In genomic region chrX:155216179-155216939, GRCh38 we compare ENCODE assay signal across 1 cellular context.
TF ChIP-seq lines count a peak whose summit lies in the region.

VBP1 (plus strand) TSS chrX:155216460; CDS start chrX:155216483, 23 bp downstream.

TF ChIP-seq in K562, 482 proteins besides CTCF, POLR2A, EP300 and RAD21 (continued from another document and continues in another):
- TF ChIP-seq ARID3A (IDR thresholded peaks at IDR 0.05; ENCODE audit: borderline replicate concordance, low read depth, low read length) (no peak), ZNF217 (CRISPR knock-in tag; IDR thresholded peaks at IDR 0.05) (no peak), CCAR2 (IDR thresholded peaks at IDR 0.05; ENCODE audit: low read depth, low read length) (no peak), ZBTB9 (CRISPR knock-in tag; IDR thresholded peaks at IDR 0.05) (no peak), NFE2 (IDR thresholded peaks at IDR 0.05; ENCODE audit: low read depth) (no peak), SIX5 (IDR thresholded peaks at IDR 0.05; ENCODE audit: borderline replicate concordance in 1 of 2, insufficient read depth in 1 of 2, low read depth in 1 of 2, low read length in 2 of 2) (no peak), SFPQ (IDR thresholded peaks at IDR 0.05; ENCODE audit: low read depth, low read length) (no peak), ETS2 (tag; IDR thresholded peaks at IDR 0.05; ENCODE audit: borderline replicate concordance, poor library complexity, severe bottlenecking) (no peak), LCOR (CRISPR knock-in tag; IDR thresholded peaks at IDR 0.05) (no peak), ZBED1 (IDR thresholded peaks at IDR 0.05) (no peak), GTF2A2 (tag; IDR thresholded peaks at IDR 0.05) (no peak), ZNF551 (CRISPR knock-in tag; IDR thresholded peaks at IDR 0.05) (no peak), BRF1 (IDR thresholded peaks at IDR 0.05; ENCODE audit: borderline replicate concordance, extremely low read depth, insufficient read length) (no peak), HSF4 (CRISPR knock-in tag; IDR thresholded peaks at IDR 0.05; ENCODE audit: borderline replicate concordance) (no peak), PATZ1 (CRISPR knock-in tag; IDR thresholded peaks at IDR 0.05; ENCODE audit: borderline replicate concordance) (no peak), FOXP1 (CRISPR knock-in tag; IDR thresholded peaks at IDR 0.05) (no peak), KLF10 (CRISPR knock-in tag; IDR thresholded peaks at IDR 0.05) (no peak), COPS2 (conservative IDR thresholded peaks at IDR 0.05) (no peak), NRF1 (conservative IDR thresholded peaks at IDR 0.05 in 1 of 2, IDR thresholded peaks at IDR 0.05 in 1 of 2) (peak; percentile 91 to 93), GTF3C2 (IDR thresholded peaks at IDR 0.05; ENCODE audit: borderline replicate concordance, extremely low read depth, insufficient read length) (no peak), TFAM (CRISPR knock-in tag; conservative IDR thresholded peaks at IDR 0.05) (no peak), ZNF224 (CRISPR knock-in tag; IDR thresholded peaks at IDR 0.05) (no peak), ZNF507 (tag; conservative IDR thresholded peaks at IDR 0.05) (no peak), TFE3 (CRISPR knock-in tag; IDR thresholded peaks at IDR 0.05) (no peak), POU5F1 (IDR thresholded peaks at IDR 0.05; ENCODE audit: borderline replicate concordance, low read depth, low read length, partially characterized antibody) (no peak), SLC30A9 (CRISPR knock-in tag; IDR thresholded peaks at IDR 0.05) (no peak), GABPB2 (CRISPR knock-in tag; conservative IDR thresholded peaks at IDR 0.05) (no peak), ZBTB26 (CRISPR knock-in tag; IDR thresholded peaks at IDR 0.05) (no peak), JUN (IDR thresholded peaks at IDR 0.05; ENCODE audit: borderline replicate concordance, low read depth, low read length) (no peak), JUN (CRISPR knock-in tag; IDR thresholded peaks at IDR 0.05; ENCODE audit: borderline replicate concordance) (no peak), AFF1 (IDR thresholded peaks at IDR 0.05; ENCODE audit: low read depth in 1 of 2, partially characterized antibody in 2 of 2) (no peak), CREBBP (IDR thresholded peaks at IDR 0.05; ENCODE audit: low read depth, low read length) (no peak), ZBTB8A (IDR thresholded peaks at IDR 0.05; ENCODE audit: partially characterized antibody) (no peak), STAT6 (CRISPR knock-in tag; IDR thresholded peaks at IDR 0.05) (no peak), MYC (IDR thresholded peaks at IDR 0.05; ENCODE audit: low read depth, low read length) (peak; percentile 15; the same call in 1 of the 2 replicates), MYC (CRISPR knock-in tag; IDR thresholded peaks at IDR 0.05; ENCODE audit: borderline replicate concordance, low read depth) (no peak), BDP1 (IDR thresholded peaks at IDR 0.05; ENCODE audit: insufficient read depth, insufficient read length) (no peak), MLLT1 (IDR thresholded peaks at IDR 0.05) (no peak), ELF1 (tag; IDR thresholded peaks at IDR 0.05) (no peak)
